Comparison of ENCODE assay signal across 28 cellular contexts in genomic region chr7:93238748-93239147, GRCh38. TPM values are rescaled to one million over a fixed set of nuclear protein-coding genes. Genes with fewer than 3 reads are reported as not detected.
A peak's percentile ranks its signal among the peaks of the same experiment; 100 is the strongest.
DNase-seq lines count a peak whose midpoint lies in the region; ATAC-seq and TF ChIP-seq lines count a peak whose summit lies in the region.
"Had no signal": no experiment of that assay in that cellular context is flagged by ENCODE, and none has a peak within 500 bp of the region (broad histone marks: within the 10 kb centered on the region; RNA-seq: fewer than 3 reads in every experiment).

No MANE protein-coding gene starts in this region.

- H2AK5ac ChIP-seq in mesendoderm (ENCODE audit: low read length) = no peak overlapping the region

- TF ChIP-seq CTCF in OCI-LY3 (IDR thresholded peaks at IDR 0.05; ENCODE audit: low read depth, low read length) = no peak
- TF ChIP-seq CTCF in prostate gland (IDR thresholded peaks at IDR 0.05) = no peak

- no peak for DNase-seq in activated naive CD4-positive, alpha-beta T cell treated with Interleukin-2 at 50 U/mL for 16 hours
- no peak for DNase-seq in central memory CD4-positive, alpha-beta T cell
- no peak for DNase-seq in prostate gland (ENCODE audit: low spot score)
- no peak for DNase-seq in mesendoderm
- DNase-seq in pons (ENCODE audit: low spot score) = no peak
- DNase-seq: ACHN; Caco-2; CD4-positive, alpha-beta T cell; DMS 273 treated with DMSO at 0.1 percent for 48 hours; DMS79 treated with DMSO at 0.1 percent for 48 hours; GOT3; KG1; NCI-H1092; NCI-H1436; NCI-H1930; NCI-H2227 treated with DMSO at 0.1 percent for 48 hours; NCI-H510A treated with DMSO at 0.1 percent for 48 hours; NCI-H748 treated with DMSO at 0.1 percent for 48 hours; Peyer's patch; SJCRH30; T-cell had no signal

- H3K4me1 Mint-ChIP-seq in activated naive CD4-positive, alpha-beta T cell treated with anti-CD3 and anti-CD28 coated beads, Interleukin-2, amount 50 U/mL, for 24 hours = peaks cover 19% of the 10 kb centered on the region
- H3K4me1 Mint-ChIP-seq in activated T-helper 17 cell treated with anti-CD3 and anti-CD28 coated beads, Interleukin-2, amount 50 U/mL, for 72 hours = peaks cover 5% of the 10 kb centered on the region

- H3K23ac ChIP-seq in mesendoderm (ENCODE audit: low read length) = no peak overlapping the region

- H3K56ac ChIP-seq in mesendoderm (ENCODE audit: low read length) = no peak overlapping the region

- no peak overlapping the region for H3K4me3 Mint-ChIP-seq in activated naive CD4-positive, alpha-beta T cell treated with anti-CD3 and anti-CD28 coated beads, Interleukin-2, amount 50 U/mL, for 24 hours
- no peak overlapping the region for H3K4me3 Mint-ChIP-seq in activated T-helper 17 cell treated with anti-CD3 and anti-CD28 coated beads, Interleukin-2, amount 50 U/mL, for 72 hours
- H3K4me3 Mint-ChIP-seq: CD4-positive, alpha-beta T cell; T-cell had no signal

- H3K79me1 ChIP-seq in mesendoderm (ENCODE audit: low read length) = peaks cover 2% of the 10 kb centered on the region

- H3K4me1 ChIP-seq in OCI-LY3 (ENCODE audit: low read length) = peaks cover 16% of the 10 kb centered on the region
- H3K4me1 ChIP-seq in prostate gland (replicated peaks) = no peaks in the 10 kb centered on the region
- H3K4me1 ChIP-seq in mesendoderm (ENCODE audit: control insufficient read depth, low read depth, low read length) = no peaks in the 10 kb centered on the region
- H3K4me1 ChIP-seq: Caco-2, Peyer's patch, SJCRH30 had no signal

- H3K9me3 ChIP-seq in OCI-LY3 (ENCODE audit: insufficient read depth, low read length) (no peaks in the 10 kb centered on the region), prostate gland (no peaks in the 10 kb centered on the region)
- H3K9me3 ChIP-seq: BLaER1, Caco-2, Peyer's patch, SJCRH30 had no signal

- ATAC-seq in activated T-helper 17 cell treated with anti-CD3 and anti-CD28 coated beads, Interleukin-2, amount 50 U/mL, for 72 hours (replicated peaks) = no peak
- ATAC-seq: HCT116, T-cell had no signal

- no peak overlapping the region for H2AFZ ChIP-seq in OCI-LY3 (ENCODE audit: low read depth, low read length)

- H3K27me3 ChIP-seq in OCI-LY3 (ENCODE audit: low read depth, low read length) = no peaks in the 10 kb centered on the region
- H3K27me3 ChIP-seq in prostate gland (replicated peaks; ENCODE audit: insufficient read depth) = no peaks in the 10 kb centered on the region
- no peaks in the 10 kb centered on the region for H3K27me3 ChIP-seq in mesendoderm (ENCODE audit: insufficient read depth, low read length, poor library complexity)
- H3K27me3 ChIP-seq: BLaER1, Peyer's patch, SJCRH30 had no signal

- no peaks in the 10 kb centered on the region for H4K20me1 ChIP-seq in OCI-LY3 (ENCODE audit: insufficient read depth, low read length)

- no peak overlapping the region for H2BK120ac ChIP-seq in mesendoderm (ENCODE audit: low read depth, low read length)

- no peak for TF ChIP-seq POLR2A in prostate gland (IDR thresholded peaks at IDR 0.05)

- no peaks in the 10 kb centered on the region for H3K27me3 Mint-ChIP-seq in activated naive CD4-positive, alpha-beta T cell treated with anti-CD3 and anti-CD28 coated beads, Interleukin-2, amount 50 U/mL, for 24 hours
- no peaks in the 10 kb centered on the region for H3K27me3 Mint-ChIP-seq in activated T-helper 17 cell treated with anti-CD3 and anti-CD28 coated beads, Interleukin-2, amount 50 U/mL, for 72 hours
- H3K27me3 Mint-ChIP-seq: CD4-positive, alpha-beta T cell; T-cell had no signal

- intact Hi-C loops in prostate gland (cut with DNase I) = no loop called here

- H3K27ac Mint-ChIP-seq in activated naive CD4-positive, alpha-beta T cell treated with anti-CD3 and anti-CD28 coated beads, Interleukin-2, amount 50 U/mL, for 24 hours = peak overlapping the region; percentile 27
- peak overlapping the region; percentile 13 for H3K27ac Mint-ChIP-seq in activated T-helper 17 cell treated with anti-CD3 and anti-CD28 coated beads, Interleukin-2, amount 50 U/mL, for 72 hours
- H3K27ac Mint-ChIP-seq: CD4-positive, alpha-beta T cell; T-cell had no signal

- H3K79me2 ChIP-seq in OCI-LY3 (ENCODE audit: low read length) (0 out of 2 replicates have a peak, but pooled peaks cover 3% of the 10 kb centered on the region), mesendoderm (ENCODE audit: control insufficient read depth, insufficient read depth, low read length) (no peaks in the 10 kb centered on the region)

- H3K4me3 ChIP-seq in OCI-LY3 (ENCODE audit: low read length) (peak overlapping the region; percentile 38), prostate gland (no peak overlapping the region), mesendoderm (ENCODE audit: low read length) (no peak overlapping the region)
- H3K4me3 ChIP-seq: BLaER1, Peyer's patch, SJCRH30 had no signal

- H3K27ac ChIP-seq in OCI-LY3 (ENCODE audit: low read length) = no peak overlapping the region
- no peak overlapping the region for H3K27ac ChIP-seq in prostate gland
- no peak overlapping the region for H3K27ac ChIP-seq in mesendoderm (ENCODE audit: low read depth, low read length)
- H3K27ac ChIP-seq: 22Rv1, BLaER1, Peyer's patch, SJCRH30 had no signal

- H3K9me3 Mint-ChIP-seq in activated naive CD4-positive, alpha-beta T cell treated with anti-CD3 and anti-CD28 coated beads, Interleukin-2, amount 50 U/mL, for 24 hours = no peaks in the 10 kb centered on the region
- H3K9me3 Mint-ChIP-seq in activated T-helper 17 cell treated with anti-CD3 and anti-CD28 coated beads, Interleukin-2, amount 50 U/mL, for 72 hours = no peaks in the 10 kb centered on the region
- H3K9me3 Mint-ChIP-seq: CD4-positive, alpha-beta T cell; T-cell had no signal

- WGBS in prostate gland = 89% methylated on average over 2 of the region's 2 CpGs
- no CpG with 5 or more reads among the region's 2 CpGs for WGBS in mesendoderm (ENCODE audit: extremely low coverage, insufficient coverage, low lambda C conversion rate)

- no peaks in the 10 kb centered on the region for H3K36me3 Mint-ChIP-seq in activated naive CD4-positive, alpha-beta T cell treated with anti-CD3 and anti-CD28 coated beads, Interleukin-2, amount 50 U/mL, for 24 hours
- H3K36me3 Mint-ChIP-seq in activated T-helper 17 cell treated with anti-CD3 and anti-CD28 coated beads, Interleukin-2, amount 50 U/mL, for 72 hours (ENCODE audit: low read depth) = peaks cover 11% of the 10 kb centered on the region
- H3K36me3 Mint-ChIP-seq: T-cell had no signal

- H4K5ac ChIP-seq in mesendoderm (ENCODE audit: low read length) = no peak overlapping the region

- H3K36me3 ChIP-seq in OCI-LY3 (replicated peaks; ENCODE audit: low read depth, low read length) (no peaks in the 10 kb centered on the region), prostate gland (no peaks in the 10 kb centered on the region), mesendoderm (ENCODE audit: control insufficient read depth, insufficient read depth, low read length) (no peaks in the 10 kb centered on the region)
- H3K36me3 ChIP-seq: Peyer's patch, SJCRH30 had no signal

- H3K4me2 ChIP-seq in OCI-LY3 (ENCODE audit: low read length) (peak overlapping the region; percentile 55), mesendoderm (ENCODE audit: low read length) (no peak overlapping the region)
- H3K4me2 ChIP-seq: BLaER1 had no signal

- no peak overlapping the region for H3K18ac ChIP-seq in mesendoderm (ENCODE audit: low read length)

- H4K8ac ChIP-seq in mesendoderm (ENCODE audit: low read depth, low read length) = no peak overlapping the region

- no peak overlapping the region for H2BK15ac ChIP-seq in mesendoderm (replicated peaks; ENCODE audit: low read depth)

- no peak overlapping the region for H3K9ac ChIP-seq in OCI-LY3 (ENCODE audit: low read length)
- H3K9ac ChIP-seq in mesendoderm (ENCODE audit: low read length) = no peak overlapping the region
- H3K9ac ChIP-seq: BLaER1 had no signal

- H2BK5ac ChIP-seq in mesendoderm (ENCODE audit: low read length) = no peak overlapping the region

- H3K4ac ChIP-seq in mesendoderm (ENCODE audit: low read depth, low read length) = no peak overlapping the region

RNA-seq across cellular contexts. Expression of gene VPS50, which starts 6.6 kb away (rescaled TPM):
- 10 to 100 TPM; 20.4 to 27.4 TPM for total RNA-seq in activated T-helper 17 cell treated with anti-CD3 and anti-CD28 coated beads, Interleukin-2, amount 50 U/mL, for 72 hours
- 10 to 100 TPM; 14.1 to 20.6 TPM for total RNA-seq in prostate gland
- 5.0 TPM for polyA plus RNA-seq in mesendoderm (2013, experiment 1 of 2)
- 5.0 TPM for polyA plus RNA-seq in mesendoderm (2013, experiment 2 of 2)

RNA-seq across cellular contexts. Expression of gene HEPACAM2, which starts 12.5 kb away (rescaled TPM):
- not detected for total RNA-seq in activated T-helper 17 cell treated with anti-CD3 and anti-CD28 coated beads, Interleukin-2, amount 50 U/mL, for 72 hours
- total RNA-seq in prostate gland = under 1 TPM; 0.41 to 0.45 TPM
- polyA plus RNA-seq in mesendoderm (2013, experiment 1 of 2) = not detected
- polyA plus RNA-seq in mesendoderm (2013, experiment 2 of 2) = not detected
- total RNA-seq: CD4-positive, alpha-beta T cell; HT1080 had no signal
